ENCODE assay signal across 8 cellular contexts in genomic region chr11:612201-612960, GRCh38. TPM values are rescaled to one million over a fixed set of nuclear protein-coding genes. Genes with fewer than 3 reads are reported as not detected.
DNase-seq lines count a peak whose midpoint lies in the region; ATAC-seq and TF ChIP-seq lines count a peak whose summit lies in the region.

No MANE protein-coding gene starts in this region.

- DNase-seq in activated naive CD4-positive, alpha-beta T cell treated with anti-CD3 and anti-CD28 coated beads, Interleukin-2, amount 10 ng/mL, durations not matched to agents 7 days and 5 days: peak; percentile 57
- DNase-seq in activated naive CD4-positive, alpha-beta T cell treated with anti-CD3 and anti-CD28 coated beads, Interleukin-2, amount 50 U/mL, for 16 hours: no peak
- DNase-seq in RWPE1 (ENCODE audit: low spot score) (no peak), fibroblast of villous mesenchyme (ENCODE audit: low read depth) (peak; percentile 21), transverse colon (peak; percentile 83), substantia nigra (lab: John Stamatoyannopoulos, UW) (no peak), iPS-NIHi11 (ENCODE audit: low spot score) (no peak)

- H3K27me3 Mint-ChIP-seq in activated naive CD4-positive, alpha-beta T cell treated with anti-CD3 and anti-CD28 coated beads, Interleukin-2, amount 10 ng/mL, durations not matched to agents 7 days and 5 days: peaks cover 11% of the 10 kb centered on the region

- TF ChIP-seq EP300 in transverse colon (IDR thresholded peaks at IDR 0.05; ENCODE audit: low read depth): no peak

- H3K4me1 ChIP-seq in transverse colon: peaks cover 20 to 48% (median 37%) of the 10 kb centered on the region in 4 donors

- H3K36me3 ChIP-seq in transverse colon: peaks cover 0 to 35% (median 20%) of the 10 kb centered on the region in 4 donors

- H3K27ac ChIP-seq in RWPE1: peak overlapping the region; percentile 88
- peak overlapping the region; percentile 64 to 96 (median 88) for H3K27ac ChIP-seq in transverse colon
- no peak overlapping the region for H3K27ac ChIP-seq in substantia nigra (ENCODE audit: low read depth, low read length, poor library complexity, severe bottlenecking)

- no peaks in the 10 kb centered on the region for H3K9me3 Mint-ChIP-seq in activated naive CD4-positive, alpha-beta T cell treated with anti-CD3 and anti-CD28 coated beads, Interleukin-2, amount 10 ng/mL, durations not matched to agents 7 days and 5 days

- no peaks in the 10 kb centered on the region for H3K9me3 ChIP-seq in transverse colon

- peak overlapping the region; percentile 88 for H3K27ac Mint-ChIP-seq in activated naive CD4-positive, alpha-beta T cell treated with anti-CD3 and anti-CD28 coated beads, Interleukin-2, amount 10 ng/mL, durations not matched to agents 7 days and 5 days

- peaks cover 23% of the 10 kb centered on the region for H3K36me3 Mint-ChIP-seq in activated naive CD4-positive, alpha-beta T cell treated with anti-CD3 and anti-CD28 coated beads, Interleukin-2, amount 10 ng/mL, durations not matched to agents 7 days and 5 days

- intact Hi-C loops in transverse colon (cut with DNase I; ENCODE audit: low total_unique reads): no loop called here

- in situ Hi-C loops in transverse colon (cut with MboI; ENCODE audit: low pct_ligation_motif_present in 1 of 4, low pct_unique_long_range_greater_than_20kb in 1 of 4, low sequenced_read_pairs in 3 of 4): no loop called here

- TF ChIP-seq CTCF in RWPE1 (conservative IDR thresholded peaks at IDR 0.05; ENCODE audit: low read depth) (no peak), fibroblast of villous mesenchyme (IDR thresholded peaks at IDR 0.05; ENCODE audit: insufficient read depth, low read depth, low read length) (peak; percentile 26), transverse colon (IDR thresholded peaks at IDR 0.05) (peak; percentile 9 to 80 (median 41))

- no peaks in the 10 kb centered on the region for H3K27me3 ChIP-seq in transverse colon

- peaks cover 24% of the 10 kb centered on the region for H3K4me1 Mint-ChIP-seq in activated naive CD4-positive, alpha-beta T cell treated with anti-CD3 and anti-CD28 coated beads, Interleukin-2, amount 10 ng/mL, durations not matched to agents 7 days and 5 days

- no peak for ATAC-seq in HG03565 (IDR thresholded peaks at IDR 0.05; ENCODE audit: unreplicated experiment)

- no peak overlapping the region for H3K4me3 Mint-ChIP-seq in activated naive CD4-positive, alpha-beta T cell treated with anti-CD3 and anti-CD28 coated beads, Interleukin-2, amount 10 ng/mL, durations not matched to agents 7 days and 5 days

- POLR2A ChIA-PET in RWPE1 (lab: Yijun Ruan, JAX; ENCODE audit: low non-redundant PET): no interaction called here

- H3K4me3 ChIP-seq in fibroblast of villous mesenchyme (ENCODE audit: low read depth, low read length) (no peak overlapping the region), transverse colon (no peak overlapping the region)

- no peak for TF ChIP-seq POLR2A in transverse colon (IDR thresholded peaks at IDR 0.05)

- WGBS in transverse colon (ENCODE audit: low coverage in 1 of 2), 2 donors: 45% methylated on average over 26 of the region's 27 CpGs; no CpG with 5 or more reads in 1 of the 2 donors

- CTCF ChIA-PET in activated naive CD4-positive, alpha-beta T cell treated with anti-CD3 and anti-CD28 coated beads, Interleukin-2, amount 10 ng/mL, durations not matched to agents 7 days and 5 days (lab: Charles Lee): interaction anchor here (1.5 kb wide), 1 partner anchor 57 kb away, joined by 11 read pairs; no protein-coding TSS in a partner anchor
- CTCF ChIA-PET in RWPE1 (lab: Yijun Ruan, JAX): interaction anchor here (0.7 kb wide), 1 partner anchor 506 kb away, joined by 3 read pairs; no protein-coding TSS in a partner anchor

RNA-seq across cellular contexts. Expression of gene IRF7, which starts 3.4 kb away (rescaled TPM):
- total RNA-seq in fibroblast of villous mesenchyme (7.7 and 8.2 TPM in 2 replicates), transverse colon (100 to 1,000 TPM in 1 of 4 donors, 10 to 100 TPM in 3; 40.4 to 122 (median 49.9) TPM)

RNA-seq across cellular contexts. Expression of gene CDHR5, which starts 12.4 kb away (rescaled TPM):
- total RNA-seq in fibroblast of villous mesenchyme (not detected in 2 replicates), transverse colon (1,000 to 10,000 TPM in 1 of 4 donors, 100 to 1,000 TPM in 3; 256 to 1,063 (median 597) TPM)

RNA-seq across cellular contexts. Expression of gene SCT, which starts 14.6 kb away (rescaled TPM):
- not detected in 2 replicates for total RNA-seq in fibroblast of villous mesenchyme
- not detected for total RNA-seq in transverse colon

RNA-seq across cellular contexts. Expression of gene DRD4, which starts 24.7 kb away (rescaled TPM):
- total RNA-seq in fibroblast of villous mesenchyme (not detected in 2 replicates), transverse colon (not detected)

RNA-seq across cellular contexts. Expression of gene PHRF1, which starts 36.1 kb away (rescaled TPM):
- total RNA-seq in fibroblast of villous mesenchyme: 29.4 and 38.7 TPM in 2 replicates
- 10 to 100 TPM; 28.4 to 60.6 (median 43.2) TPM for total RNA-seq in transverse colon

Comparison
In these comparisons a context has a peak if more than half of its experiments do, and no peak if none do; other contexts are left out.
1. DNase-seq: peak in activated naive CD4-positive, alpha-beta T cell treated with anti-CD3 and anti-CD28 coated beads, Interleukin-2, amount 10 ng/mL, durations not matched to agents 7 days and 5 days (single experiment), fibroblast of villous mesenchyme (single experiment) and transverse colon (single experiment); none in activated naive CD4-positive, alpha-beta T cell treated with anti-CD3 and anti-CD28 coated beads, Interleukin-2, amount 50 U/mL, for 16 hours (single experiment), RWPE1 (single experiment), substantia nigra (0 of 49) and iPS-NIHi11 (single experiment).
2. RNA of gene CDHR5, which starts 12.4 kb away (total RNA-seq): 256 to 1,063 TPM in transverse colon; not detected in fibroblast of villous mesenchyme; every median in the first group is over 100 times any median in the second.